ENCODE assay signal across 8 cellular contexts in the genomic region with DNA sequence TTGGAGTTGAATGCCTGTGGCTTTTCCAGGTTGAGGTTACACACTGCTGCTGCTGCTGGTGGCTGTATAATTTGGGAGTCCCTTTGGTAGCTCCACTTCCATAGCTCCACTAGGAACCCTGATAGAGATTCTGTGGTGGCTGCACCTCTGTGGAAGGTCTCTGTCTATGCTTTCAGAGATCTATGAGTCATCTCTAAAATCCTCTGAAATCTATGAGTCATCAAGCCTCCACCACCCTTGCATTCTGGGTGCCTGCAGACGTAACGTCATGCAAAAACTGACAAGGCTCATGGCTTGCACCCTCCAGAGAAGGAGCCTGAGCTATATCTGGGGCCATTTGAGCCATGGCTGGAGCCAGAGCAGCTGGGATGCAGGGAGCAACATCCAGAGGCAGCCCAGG.
DNase-seq lines count a peak whose midpoint lies in the region; ATAC-seq and TF ChIP-seq lines count a peak whose summit lies in the region.

No MANE protein-coding gene starts in this region.

- ATAC-seq in GM18858 (IDR thresholded peaks at IDR 0.05; ENCODE audit: unreplicated experiment), result peak; percentile 77
- peak; percentile 65 for ATAC-seq in HG03066 (IDR thresholded peaks at IDR 0.05; ENCODE audit: low read depth, unreplicated experiment)

- peaks cover 18% of the 10 kb centered on the region for H3K4me1 Mint-ChIP-seq in chondrocyte (ENCODE audit: low read depth)

- TF ChIP-seq CTCF in chondrocyte (IDR thresholded peaks at IDR 0.05), result no peak

- peaks cover 11% of the 10 kb centered on the region for H3K9me3 Mint-ChIP-seq in chondrocyte (ENCODE audit: low read depth)

- no peaks in the 10 kb centered on the region for H3K27me3 Mint-ChIP-seq in chondrocyte (ENCODE audit: low read depth)

- peak; percentile 69 for DNase-seq in activated CD8-positive, alpha-beta memory T cell treated with anti-CD3 and anti-CD28 coated beads for 24 hours
- peak; percentile 21 for DNase-seq in stimulated activated CD4-positive, alpha-beta T cell treated with anti-CD3 and anti-CD28 coated beads, Interleukin-12 subunit alpha, Interleukin-12 subunit beta, amount 100 ng/mL, for 4 hours
- no peak for DNase-seq in NCI-H526 treated with DMSO at 0.1 percent for 48 hours (lab: John Stamatoyannopoulos, UW)
- no peak for DNase-seq in NCI-H187 treated with DMSO at 0.1 percent for 48 hours (lab: John Stamatoyannopoulos, UW)
- no peak for DNase-seq in NCI-H2081 (lab: John Stamatoyannopoulos, UW)
- DNase-seq in chondrocyte (ENCODE audit: low spot score), result no peak

- H3K4me3 Mint-ChIP-seq in chondrocyte (ENCODE audit: unreplicated experiment), result no peak overlapping the region

- H3K36me3 Mint-ChIP-seq in chondrocyte (ENCODE audit: low read depth), result peaks cover 2% of the 10 kb centered on the region

- no peak overlapping the region for H3K27ac Mint-ChIP-seq in chondrocyte (ENCODE audit: unreplicated experiment)

Comparison
In these comparisons a context has a peak if more than half of its experiments do, and no peak if none do; other contexts are left out.
1. DNase-seq: peak in activated CD8-positive, alpha-beta memory T cell treated with anti-CD3 and anti-CD28 coated beads for 24 hours (single experiment) and stimulated activated CD4-positive, alpha-beta T cell treated with anti-CD3 and anti-CD28 coated beads, Interleukin-12 subunit alpha, Interleukin-12 subunit beta, amount 100 ng/mL, for 4 hours (single experiment); none in NCI-H526 treated with DMSO at 0.1 percent for 48 hours (single experiment), NCI-H187 treated with DMSO at 0.1 percent for 48 hours (single experiment), NCI-H2081 (0 of 2) and chondrocyte (single experiment).